Comparison of ENCODE assay signal across 1 cellular context in genomic region chr19:13794388-13794751, GRCh38.
TF ChIP-seq lines count a peak whose summit lies in the region.

No MANE protein-coding gene starts in this region.

TF ChIP-seq in IMR-90, 13 proteins besides CTCF, POLR2A, EP300 and RAD21 (continued from another document):
- TF ChIP-seq ELK1 (IDR thresholded peaks at IDR 0.05; ENCODE audit: borderline replicate concordance, low read depth, low read length) = no peak
- TF ChIP-seq USF2 (IDR thresholded peaks at IDR 0.05; ENCODE audit: low read depth, low read length) = no peak
